1 cellular context compared by ENCODE assay signal in the genomic region with DNA sequence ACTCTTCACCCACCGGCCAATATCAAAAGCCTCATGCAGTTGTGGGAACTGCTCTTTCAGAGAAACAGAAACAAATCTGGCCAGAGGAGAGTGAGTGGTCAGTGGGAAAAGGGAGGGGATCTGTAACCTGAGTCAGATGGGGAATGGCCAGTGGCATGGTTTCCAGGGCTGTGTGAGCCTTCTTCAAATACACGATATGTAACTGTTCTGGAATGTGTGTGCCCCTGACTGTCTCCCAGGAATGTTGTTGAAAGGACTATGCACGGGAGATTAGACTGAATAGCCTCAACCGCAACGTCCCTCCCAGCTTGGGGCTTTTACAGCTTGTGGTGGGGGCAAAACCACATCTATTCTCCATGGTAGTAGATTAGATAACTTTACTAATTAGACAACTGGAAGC.
TF ChIP-seq lines count a peak whose summit lies in the region.

No MANE protein-coding gene starts in this region.

TF ChIP-seq in HEK293, 187 proteins besides CTCF, POLR2A, EP300 and RAD21 (continued from another document):
- no peak for TF ChIP-seq PBX3 (CRISPR knock-in tag; IDR thresholded peaks at IDR 0.05)
- TF ChIP-seq, protein P1, sequence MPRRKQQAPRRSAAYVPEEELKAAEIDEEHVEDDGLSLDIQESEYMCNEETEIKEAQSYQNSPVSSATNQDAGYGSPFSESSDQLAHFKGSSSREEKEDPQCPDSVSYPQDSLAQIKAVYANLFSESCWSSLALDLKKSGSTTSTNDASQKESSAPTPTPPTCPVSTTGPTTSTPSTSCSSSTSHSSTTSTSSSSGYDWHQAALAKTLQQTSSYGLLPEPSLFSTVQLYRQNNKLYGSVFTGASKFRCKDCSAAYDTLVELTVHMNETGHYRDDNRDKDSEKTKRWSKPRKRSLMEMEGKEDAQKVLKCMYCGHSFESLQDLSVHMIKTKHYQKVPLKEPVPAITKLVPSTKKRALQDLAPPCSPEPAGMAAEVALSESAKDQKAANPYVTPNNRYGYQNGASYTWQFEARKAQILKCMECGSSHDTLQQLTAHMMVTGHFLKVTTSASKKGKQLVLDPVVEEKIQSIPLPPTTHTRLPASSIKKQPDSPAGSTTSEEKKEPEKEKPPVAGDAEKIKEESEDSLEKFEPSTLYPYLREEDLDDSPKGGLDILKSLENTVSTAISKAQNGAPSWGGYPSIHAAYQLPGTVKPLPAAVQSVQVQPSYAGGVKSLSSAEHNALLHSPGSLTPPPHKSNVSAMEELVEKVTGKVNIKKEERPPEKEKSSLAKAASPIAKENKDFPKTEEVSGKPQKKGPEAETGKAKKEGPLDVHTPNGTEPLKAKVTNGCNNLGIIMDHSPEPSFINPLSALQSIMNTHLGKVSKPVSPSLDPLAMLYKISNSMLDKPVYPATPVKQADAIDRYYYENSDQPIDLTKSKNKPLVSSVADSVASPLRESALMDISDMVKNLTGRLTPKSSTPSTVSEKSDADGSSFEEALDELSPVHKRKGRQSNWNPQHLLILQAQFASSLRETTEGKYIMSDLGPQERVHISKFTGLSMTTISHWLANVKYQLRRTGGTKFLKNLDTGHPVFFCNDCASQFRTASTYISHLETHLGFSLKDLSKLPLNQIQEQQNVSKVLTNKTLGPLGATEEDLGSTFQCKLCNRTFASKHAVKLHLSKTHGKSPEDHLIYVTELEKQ (tag by site-specific recombination; IDR thresholded peaks at IDR 0.05; ENCODE audit: borderline replicate concordance), result no peak
- TF ChIP-seq ZFP37 (tag by site-specific recombination; IDR thresholded peaks at IDR 0.05), result 0 out of 2 replicates have a peak, but pooled peaks have one; percentile 54
- no peak for TF ChIP-seq ZSCAN23 (tag by site-specific recombination; IDR thresholded peaks at IDR 0.05)
- no peak for TF ChIP-seq KLF9 (tag by site-specific recombination; IDR thresholded peaks at IDR 0.05; ENCODE audit: low read depth)
- TF ChIP-seq ZNF394 (tag by site-specific recombination; IDR thresholded peaks at IDR 0.05; ENCODE audit: borderline replicate concordance), result peak; percentile 67
- TF ChIP-seq ZNF777 (tag by site-specific recombination; IDR thresholded peaks at IDR 0.05; ENCODE audit: borderline replicate concordance), result no peak
- TF ChIP-seq RBAK (tag by site-specific recombination; IDR thresholded peaks at IDR 0.05), result no peak
- TF ChIP-seq ZBTB1 (tag by site-specific recombination; IDR thresholded peaks at IDR 0.05), result no peak
- no peak for TF ChIP-seq ZNF596 (tag by site-specific recombination; IDR thresholded peaks at IDR 0.05)
- peak; percentile 96 for TF ChIP-seq GLIS1 (tag by site-specific recombination; IDR thresholded peaks at IDR 0.05)
- TF ChIP-seq, protein P2, sequence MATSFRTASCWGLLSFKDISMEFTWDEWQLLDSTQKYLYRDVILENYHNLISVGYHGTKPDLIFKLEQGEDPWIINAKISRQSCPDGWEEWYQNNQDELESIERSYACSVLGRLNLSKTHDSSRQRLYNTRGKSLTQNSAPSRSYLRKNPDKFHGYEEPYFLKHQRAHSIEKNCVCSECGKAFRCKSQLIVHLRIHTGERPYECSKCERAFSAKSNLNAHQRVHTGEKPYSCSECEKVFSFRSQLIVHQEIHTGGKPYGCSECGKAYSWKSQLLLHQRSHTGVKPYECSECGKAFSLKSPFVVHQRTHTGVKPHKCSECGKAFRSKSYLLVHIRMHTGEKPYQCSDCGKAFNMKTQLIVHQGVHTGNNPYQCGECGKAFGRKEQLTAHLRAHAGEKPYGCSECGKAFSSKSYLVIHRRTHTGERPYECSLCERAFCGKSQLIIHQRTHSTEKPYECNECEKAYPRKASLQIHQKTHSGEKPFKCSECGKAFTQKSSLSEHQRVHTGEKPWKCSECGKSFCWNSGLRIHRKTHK (tag by site-specific recombination; IDR thresholded peaks at IDR 0.05), result no peak
- peak; percentile 31; the same call in 1 of the 2 replicates for TF ChIP-seq HOXD13 (CRISPR knock-in tag; IDR thresholded peaks at IDR 0.05; ENCODE audit: borderline replicate concordance)
- no peak for TF ChIP-seq SCRT1 (tag by site-specific recombination; IDR thresholded peaks at IDR 0.05; ENCODE audit: borderline replicate concordance)
- TF ChIP-seq ZBTB17 (tag by site-specific recombination; IDR thresholded peaks at IDR 0.05), result no peak
- no peak for TF ChIP-seq ZNF214 (tag by site-specific recombination; IDR thresholded peaks at IDR 0.05; ENCODE audit: borderline replicate concordance)
- no peak for TF ChIP-seq ZNF24 (tag by site-specific recombination; IDR thresholded peaks at IDR 0.05)
- no peak for TF ChIP-seq ZFHX2 (tag by site-specific recombination; conservative IDR thresholded peaks at IDR 0.05)
- TF ChIP-seq ZFP41 (tag by site-specific recombination; IDR thresholded peaks at IDR 0.05; ENCODE audit: borderline replicate concordance), result no peak
- peak; percentile 36; the same call in 1 of the 2 replicates for TF ChIP-seq OSR2 (tag by site-specific recombination; IDR thresholded peaks at IDR 0.05)
- no peak for TF ChIP-seq ZNF354C (tag by site-specific recombination; IDR thresholded peaks at IDR 0.05; ENCODE audit: borderline replicate concordance, low read depth)
- TF ChIP-seq GLIS2 (tag by site-specific recombination; IDR thresholded peaks at IDR 0.05), result no peak
- TF ChIP-seq ZNF747 (tag by site-specific recombination; IDR thresholded peaks at IDR 0.05), result no peak
- TF ChIP-seq ZNF558 (tag by site-specific recombination; IDR thresholded peaks at IDR 0.05), result no peak
- no peak for TF ChIP-seq ZNF529 (tag by site-specific recombination; IDR thresholded peaks at IDR 0.05; ENCODE audit: insufficient replicate concordance)
- no peak for TF ChIP-seq ZNF174 (tag by site-specific recombination; IDR thresholded peaks at IDR 0.05)
- TF ChIP-seq KLF16 (tag by site-specific recombination; IDR thresholded peaks at IDR 0.05), result no peak
- TF ChIP-seq ZNF157 (tag by site-specific recombination; IDR thresholded peaks at IDR 0.05), result no peak
- no peak for TF ChIP-seq ZBTB11 (tag by site-specific recombination; conservative IDR thresholded peaks at IDR 0.05; ENCODE audit: low read depth)
